ENCODE assay signal across 1 cellular context in genomic region chr11:20208622-20209090, GRCh38.
TF ChIP-seq lines count a peak whose summit lies in the region.

No MANE protein-coding gene starts in this region.

TF ChIP-seq in H1, 55 proteins besides CTCF, POLR2A, EP300 and RAD21:
- TF ChIP-seq CREB1 (IDR thresholded peaks at IDR 0.05) (no peak), YY1 (IDR thresholded peaks at IDR 0.05; ENCODE audit: low read depth, low read length) (no peak), MAFK (IDR thresholded peaks at IDR 0.05; ENCODE audit: low read depth, low read length) (no peak), BACH1 (IDR thresholded peaks at IDR 0.05; ENCODE audit: low read length) (no peak), HDAC6 (IDR thresholded peaks at IDR 0.05; ENCODE audit: low read depth, low read length) (no peak), JUN (IDR thresholded peaks at IDR 0.05; ENCODE audit: low read depth, low read length) (no peak), FOSL1 (IDR thresholded peaks at IDR 0.05; ENCODE audit: insufficient read depth, low read depth, low read length) (no peak), CBX8 (IDR thresholded peaks at IDR 0.05; ENCODE audit: borderline replicate concordance, low read depth, low read length) (no peak), TBP (IDR thresholded peaks at IDR 0.05; ENCODE audit: low read depth, low read length) (peak; percentile 15; the same call in 1 of the 2 replicates), KDM5A (IDR thresholded peaks at IDR 0.05; ENCODE audit: low read length) (no peak), TAF1 (IDR thresholded peaks at IDR 0.05; ENCODE audit: low read depth, low read length) (no peak), KDM1A (IDR thresholded peaks at IDR 0.05; ENCODE audit: borderline replicate concordance, low read length) (no peak), HDAC2 (IDR thresholded peaks at IDR 0.05; ENCODE audit: borderline replicate concordance in 1 of 2, low read depth in 2 of 2, low read length in 2 of 2) (0 out of 4 replicates have a peak, but pooled peaks of 1 of the 2 experiments have one; percentile 11), SIX5 (IDR thresholded peaks at IDR 0.05; ENCODE audit: low read depth, low read length) (no peak), ASH2L (IDR thresholded peaks at IDR 0.05; ENCODE audit: low read length) (no peak), BCL11A (IDR thresholded peaks at IDR 0.05; ENCODE audit: low read depth in 2 of 2, low read length in 2 of 2) (no peak), GABPA (IDR thresholded peaks at IDR 0.05; ENCODE audit: borderline replicate concordance, insufficient read depth, low read length) (no peak), EZH2 (IDR thresholded peaks at IDR 0.05; ENCODE audit: low read depth, low read length, severe bottlenecking) (peak; percentile 81), TAF7 (optimal IDR thresholded peaks at IDR 0.05; ENCODE audit: borderline replicate concordance, low read depth, low read length) (no peak), GTF2F1 (IDR thresholded peaks at IDR 0.05; ENCODE audit: borderline replicate concordance, low read depth, low read length) (no peak), KDM4A (IDR thresholded peaks at IDR 0.05; ENCODE audit: low read depth, low read length, severe bottlenecking) (no peak), BRCA1 (IDR thresholded peaks at IDR 0.05; ENCODE audit: low read depth, low read length) (no peak), ZNF274 (IDR thresholded peaks at IDR 0.05; ENCODE audit: borderline replicate concordance, extremely low read depth, low read length) (no peak), SIN3A (conservative IDR thresholded peaks at IDR 0.05 in 1 of 2, IDR thresholded peaks at IDR 0.05 in 1 of 2; ENCODE audit: low read depth in 1 of 2, low read length in 2 of 2) (no peak), SP2 (IDR thresholded peaks at IDR 0.05; ENCODE audit: low read length) (no peak), SAP30 (IDR thresholded peaks at IDR 0.05; ENCODE audit: insufficient read depth, insufficient replicate concordance, low read length) (no peak), TCF12 (IDR thresholded peaks at IDR 0.05; ENCODE audit: low read depth, low read length) (no peak), CBX5 (IDR thresholded peaks at IDR 0.05; ENCODE audit: low read depth, low read length) (no peak), USF2 (IDR thresholded peaks at IDR 0.05; ENCODE audit: low read length) (no peak), EGR1 (IDR thresholded peaks at IDR 0.05; ENCODE audit: borderline replicate concordance, low read depth, low read length) (no peak), NANOG (IDR thresholded peaks at IDR 0.05; ENCODE audit: insufficient read depth, low read depth, low read length, poor library complexity, severe bottlenecking) (no peak), CHD7 (IDR thresholded peaks at IDR 0.05; ENCODE audit: insufficient replicate concordance, low read length) (no peak), ATF2 (IDR thresholded peaks at IDR 0.05; ENCODE audit: low read length) (no peak), SUZ12 (IDR thresholded peaks at IDR 0.05; ENCODE audit: low read length) (peak; percentile 79), PHF8 (conservative IDR thresholded peaks at IDR 0.05; ENCODE audit: low read depth, low read length) (no peak), JUND (IDR thresholded peaks at IDR 0.05; ENCODE audit: low read length) (no peak), SP4 (IDR thresholded peaks at IDR 0.05; ENCODE audit: low read length) (no peak), CEBPB (IDR thresholded peaks at IDR 0.05; ENCODE audit: low read depth, low read length) (0 out of 2 replicates have a peak, but pooled peaks have one; percentile 27), POLR2AphosphoS5 (IDR thresholded peaks at IDR 0.05; ENCODE audit: low read depth, low read length) (no peak), MAX (IDR thresholded peaks at IDR 0.05) (no peak)
TF ChIP-seq in H1: peak in this region for 5.
